ENCODE assay signal across 1 cellular context in the genomic region with DNA sequence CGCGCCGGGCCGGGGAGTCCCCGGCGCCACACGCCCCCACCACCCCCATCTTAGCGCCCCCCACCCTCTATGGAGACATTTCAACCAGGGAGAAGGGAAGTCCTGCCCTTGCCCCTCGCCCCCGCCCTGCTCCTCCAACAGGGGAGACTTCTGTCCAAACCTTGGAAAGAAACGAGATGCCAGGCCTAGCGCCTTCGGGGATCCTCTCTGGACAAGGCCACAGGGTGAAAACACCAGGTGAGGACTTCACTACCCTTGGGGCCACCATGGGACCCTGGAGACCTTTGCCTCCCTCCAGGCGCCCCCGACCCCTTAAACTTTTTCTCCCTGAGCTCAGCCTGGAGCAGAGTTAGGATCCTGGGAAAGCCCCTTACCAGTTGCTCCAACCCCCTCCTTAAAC.
TF ChIP-seq lines count a peak whose summit lies in the region.

No MANE protein-coding gene starts in this region.

TF ChIP-seq in IMR-90, 13 proteins besides CTCF, POLR2A, EP300 and RAD21:
- TF ChIP-seq CHD1 (IDR thresholded peaks at IDR 0.05; ENCODE audit: low read depth, low read length) (no peak), BHLHE40 (IDR thresholded peaks at IDR 0.05; ENCODE audit: low read depth, low read length) (no peak), NFE2L2 (IDR thresholded peaks at IDR 0.05; ENCODE audit: low read depth, low read length) (no peak), SMC3 (IDR thresholded peaks at IDR 0.05; ENCODE audit: low read depth, low read length) (no peak)
